14 cellular contexts compared by ENCODE assay signal in genomic region chr2:216221806-216222205, GRCh38.
DNase-seq lines count a peak whose midpoint lies in the region; ATAC-seq, FAIRE-seq and TF ChIP-seq lines count a peak whose summit lies in the region.
"Had no signal": no experiment of that assay in that cellular context is flagged by ENCODE, and none has a peak within 500 bp of the region (broad histone marks: within the 10 kb centered on the region; RNA-seq: fewer than 3 reads in every experiment).

No MANE protein-coding gene starts in this region.

- H3K36me3 ChIP-seq in HepG2 (replicated peaks in 1 of 2; ENCODE audit: control insufficient read depth in 1 of 2, insufficient read depth in 2 of 2, low read length in 2 of 2) (no peaks in the 10 kb centered on the region), BE2C (no peaks in the 10 kb centered on the region)
- H3K36me3 ChIP-seq: prostate gland had no signal

- intact Hi-C loops in activated T-helper 2 cell treated with anti-CD3 and anti-CD28 coated beads, Interferon-gamma antibody, Interleukin-2, Interleukin-4, amounts not matched to agents 10 μg/mL and 5 μg/mL and 100 μg/mL, durations not matched to agents 14 hours and 24 hours and 36 hours (cut with micrococcal nuclease) = loop anchor here (2.0 to 5.0 kb wide), 3 partner anchors 15 to 181 kb away; no protein-coding TSS in a partner anchor
- intact Hi-C loops in HepG2 (cut with micrococcal nuclease; ENCODE audit: unreplicated experiment) = loop anchor here (5.0 kb wide), 1 partner anchor 180 kb away; no protein-coding TSS in a partner anchor

- POLR2A ChIA-PET in HepG2 (lab: Yijun Ruan, JAX) = no interaction called here

- TF ChIP-seq RAD21 in HepG2 (CRISPR knock-in tag; IDR thresholded peaks at IDR 0.05) = no peak

- BruUV-seq in HepG2 (replicated peaks; lab: Mats Ljungman, UMichigan) = no TSS peak

- no peak overlapping the region for H3K4me3 Mint-ChIP-seq in activated T-helper 2 cell treated with anti-CD3 and anti-CD28 coated beads, Interferon-gamma antibody, Interleukin-2, Interleukin-4, amounts not matched to agents 10 μg/mL and 5 μg/mL and 100 μg/mL, durations not matched to agents 14 hours and 24 hours and 36 hours (ENCODE audit: low read depth)
- no peak overlapping the region for H3K4me3 Mint-ChIP-seq in progenitor cell of endocrine pancreas (ENCODE audit: low read depth)

- no peaks in the 10 kb centered on the region for H3K27me3 Mint-ChIP-seq in activated T-helper 2 cell treated with anti-CD3 and anti-CD28 coated beads, Interferon-gamma antibody, Interleukin-2, Interleukin-4, amounts not matched to agents 10 μg/mL and 5 μg/mL and 100 μg/mL, durations not matched to agents 14 hours and 24 hours and 36 hours (ENCODE audit: low read depth)
- no peaks in the 10 kb centered on the region for H3K27me3 Mint-ChIP-seq in progenitor cell of endocrine pancreas

- no peak overlapping the region for H2AFZ ChIP-seq in HepG2 (ENCODE audit: low read length)

- peaks cover 29% of the 10 kb centered on the region for H3K36me3 Mint-ChIP-seq in activated T-helper 2 cell treated with anti-CD3 and anti-CD28 coated beads, Interferon-gamma antibody, Interleukin-2, Interleukin-4, amounts not matched to agents 10 μg/mL and 5 μg/mL and 100 μg/mL, durations not matched to agents 14 hours and 24 hours and 36 hours (ENCODE audit: low read depth)
- peaks cover 5% of the 10 kb centered on the region for H3K36me3 Mint-ChIP-seq in progenitor cell of endocrine pancreas (ENCODE audit: insufficient read depth)

- H3K79me2 ChIP-seq in HepG2 (ENCODE audit: insufficient read depth, low read length) = no peaks in the 10 kb centered on the region

- H3K4me3 ChIP-seq in HepG2 (replicated peaks in 1 of 3; ENCODE audit: insufficient read depth in 1 of 3, low read depth in 2 of 3, low read length in 3 of 3) = no peak overlapping the region
- H3K4me3 ChIP-seq in BE2C (ENCODE audit: low read depth, low read length) = no peak overlapping the region
- H3K4me3 ChIP-seq: lung, prostate gland had no signal

- H3K9me3 Mint-ChIP-seq in activated T-helper 2 cell treated with anti-CD3 and anti-CD28 coated beads, Interferon-gamma antibody, Interleukin-2, Interleukin-4, amounts not matched to agents 10 μg/mL and 5 μg/mL and 100 μg/mL, durations not matched to agents 14 hours and 24 hours and 36 hours = no peaks in the 10 kb centered on the region
- no peaks in the 10 kb centered on the region for H3K9me3 Mint-ChIP-seq in progenitor cell of endocrine pancreas (ENCODE audit: low read depth)

- in situ Hi-C loops in HepG2 (cut with HindIII; ENCODE audit: extremely low pct_ligation_motif_present, low pct_unique_long_range_greater_than_20kb) = no loop called here

- no peaks in the 10 kb centered on the region; a peak in 1 of 5 replicates for H3K27me3 ChIP-seq in HepG2 (ENCODE audit: control insufficient read depth in 1 of 2, insufficient read depth in 2 of 2, low read length in 2 of 2)
- H3K27me3 ChIP-seq in BE2C = no peaks in the 10 kb centered on the region

- TF ChIP-seq EP300 in HepG2 (IDR thresholded peaks at IDR 0.05; ENCODE audit: low read depth in 2 of 2, low read length in 2 of 2) (no peak), HepG2 (CRISPR knock-in tag; IDR thresholded peaks at IDR 0.05; ENCODE audit: borderline replicate concordance) (no peak)

- no peak overlapping the region for H3K9ac ChIP-seq in HepG2 (ENCODE audit: insufficient read depth, low read depth, low read length)

- peaks cover 62% of the 10 kb centered on the region for H3K4me1 Mint-ChIP-seq in activated T-helper 2 cell treated with anti-CD3 and anti-CD28 coated beads, Interferon-gamma antibody, Interleukin-2, Interleukin-4, amounts not matched to agents 10 μg/mL and 5 μg/mL and 100 μg/mL, durations not matched to agents 14 hours and 24 hours and 36 hours (ENCODE audit: low read depth)
- no peaks in the 10 kb centered on the region for H3K4me1 Mint-ChIP-seq in progenitor cell of endocrine pancreas (ENCODE audit: low read depth)

- WGBS in HepG2 (ENCODE audit: low lambda C conversion rate) = 0% methylated on average over 1 of the region's 1 CpG

- CTCF ChIA-PET in HepG2 (lab: Yijun Ruan, JAX; ENCODE audit: low intra/inter-chr PET ratio, low total read pairs) = interaction anchor here (1.5 kb wide), 1 partner anchor 182 kb away, joined by 4 read pairs; no protein-coding TSS in a partner anchor

- no peak overlapping the region for H3K27ac ChIP-seq in HepG2 (ENCODE audit: extremely low read length, insufficient read depth, low read length)
- H3K27ac ChIP-seq: prostate gland had no signal

- H3K27ac Mint-ChIP-seq in activated T-helper 2 cell treated with anti-CD3 and anti-CD28 coated beads, Interferon-gamma antibody, Interleukin-2, Interleukin-4, amounts not matched to agents 10 μg/mL and 5 μg/mL and 100 μg/mL, durations not matched to agents 14 hours and 24 hours and 36 hours = peak overlapping the region; percentile 73
- H3K27ac Mint-ChIP-seq in progenitor cell of endocrine pancreas = no peak overlapping the region

- FAIRE-seq in HepG2 (lab: Jason Lieb, UNC) = no peak
- FAIRE-seq: colon had no signal

- no peak overlapping the region for H3K4me2 ChIP-seq in HepG2 (ENCODE audit: low read depth, low read length)

- peak; percentile 14 for ATAC-seq in HepG2

- no peaks in the 10 kb centered on the region for H3K4me1 ChIP-seq in HepG2 (ENCODE audit: insufficient read depth, low read length)
- peaks cover 31% of the 10 kb centered on the region for H3K4me1 ChIP-seq in BE2C
- H3K4me1 ChIP-seq: prostate gland had no signal

- H3K9me3 ChIP-seq in HepG2 (ENCODE audit: low read length) = no peaks in the 10 kb centered on the region
- no peaks in the 10 kb centered on the region for H3K9me3 ChIP-seq in BE2C
- H3K9me3 ChIP-seq: prostate gland had no signal

- TF ChIP-seq CTCF in HepG2 (CRISPR knock-in tag; IDR thresholded peaks at IDR 0.05) (no peak), BE2C (IDR thresholded peaks at IDR 0.05; ENCODE audit: low read depth, low read length) (no peak), progenitor cell of endocrine pancreas (IDR thresholded peaks at IDR 0.05; ENCODE audit: unreplicated experiment) (no peak)

- TF ChIP-seq POLR2A in HepG2 (IDR thresholded peaks at IDR 0.05; ENCODE audit: insufficient read depth in 1 of 2, low read depth in 2 of 2, low read length in 2 of 2) = no peak

- DNase-seq in SIG-M5 treated with dmso at 0.1 percent for 504 hours (lab: John Stamatoyannopoulos, UW; ENCODE audit: unreplicated experiment) = peak; percentile 9
- no peak for DNase-seq in SIG-M5 (lab: John Stamatoyannopoulos, UW)
- DNase-seq in HS-5 (ENCODE audit: low read depth) = peak; percentile 38
- no peak for DNase-seq in activated T-helper 2 cell treated with anti-CD3 and anti-CD28 coated beads, Interferon-gamma antibody, Interleukin-2, Interleukin-4, amounts not matched to agents 10 μg/mL and 5 μg/mL and 100 μg/mL, durations not matched to agents 14 hours and 24 hours and 36 hours (ENCODE audit: low spot score)
- peak; percentile 17 for DNase-seq in HepG2 (ENCODE audit: low spot score)
- no peak for DNase-seq in BE2C
- DNase-seq in kidney glomerular epithelial cell (lab: John Stamatoyannopoulos, UW) = no peak
- DNase-seq in progenitor cell of endocrine pancreas (ENCODE audit: low spot score, unreplicated experiment) = no peak
- DNase-seq: activated T-cell treated with anti-CD3 and anti-CD28 coated beads, Interleukin-2, amount 50 U/mL, for 1 hour; head of caudate nucleus; NCI-H748 treated with DMSO at 0.1 percent for 48 hours had no signal

- no peaks in the 10 kb centered on the region for H4K20me1 ChIP-seq in HepG2 (ENCODE audit: insufficient read depth, low read length)

TF ChIP-seq in HepG2, 621 proteins besides CTCF, POLR2A, EP300 and RAD21:
- TF ChIP-seq NFKBIZ (CRISPR knock-in tag; IDR thresholded peaks at IDR 0.05) = no peak
- 0 out of 2 replicates have a peak, but pooled peaks have one; percentile 10 for TF ChIP-seq FOSL2 (CRISPR knock-in tag; IDR thresholded peaks at IDR 0.05)

Comparison
In these comparisons a context has a peak if more than half of its experiments do, and no peak if none do; other contexts are left out.
1. DNase-seq: peak in SIG-M5 treated with dmso at 0.1 percent for 504 hours (single experiment), HS-5 (single experiment) and HepG2 (single experiment); none in SIG-M5 (single experiment), activated T-helper 2 cell treated with anti-CD3 and anti-CD28 coated beads, Interferon-gamma antibody, Interleukin-2, Interleukin-4, amounts not matched to agents 10 μg/mL and 5 μg/mL and 100 μg/mL, durations not matched to agents 14 hours and 24 hours and 36 hours (single experiment), BE2C (single experiment), kidney glomerular epithelial cell (single experiment) and progenitor cell of endocrine pancreas (single experiment).